ENCODE assay signal across 16 cellular contexts in the genomic region with DNA sequence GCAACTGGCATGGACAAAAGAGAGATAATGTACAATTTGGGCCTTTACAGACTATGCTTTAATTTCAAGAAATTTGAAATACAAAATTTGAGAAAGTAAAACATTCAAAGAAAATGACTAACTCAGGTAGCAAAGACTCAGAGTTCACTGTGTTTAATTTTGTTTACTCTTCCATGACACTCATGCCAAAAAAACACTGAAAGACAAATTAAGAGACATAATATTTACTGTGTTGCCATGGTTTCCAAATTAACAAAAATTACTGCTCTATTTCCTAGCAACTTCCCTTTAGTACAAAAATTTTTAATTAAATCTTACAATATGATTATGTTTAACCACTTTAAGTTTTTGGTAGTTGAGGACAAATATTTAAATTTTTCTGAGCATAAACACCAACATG. TPM values are rescaled to one million over a fixed set of nuclear protein-coding genes. Genes with fewer than 3 reads are reported as not detected.
A peak's percentile ranks its signal among the peaks of the same experiment; 100 is the strongest.
DNase-seq lines count a peak whose midpoint lies in the region; ATAC-seq and TF ChIP-seq lines count a peak whose summit lies in the region.
"Had no signal": no experiment of that assay in that cellular context is flagged by ENCODE, and none has a peak within 500 bp of the region (broad histone marks: within the 10 kb centered on the region; RNA-seq: fewer than 3 reads in every experiment).

No MANE protein-coding gene starts in this region.

- peak overlapping the region; percentile 29 for H3K9ac ChIP-seq in GM23248

- H3K9me2 ChIP-seq in GM23248 (ENCODE audit: insufficient read depth) = no peaks in the 10 kb centered on the region

- H2AFZ ChIP-seq in GM23248 = no peak overlapping the region

- no peak for ATAC-seq in HG03469 (IDR thresholded peaks at IDR 0.05; ENCODE audit: unreplicated experiment)

- no peaks in the 10 kb centered on the region for H3K9me3 ChIP-seq in GM23248 (ENCODE audit: low read depth)
- no peaks in the 10 kb centered on the region for H3K9me3 ChIP-seq in prostate gland
- H3K9me3 ChIP-seq: HAP-1, SJSA1 had no signal

- H3K4me1 ChIP-seq in GM23248 (ENCODE audit: insufficient read depth) = no peaks in the 10 kb centered on the region
- H3K4me1 ChIP-seq in prostate gland (replicated peaks) = peaks cover 5% of the 10 kb centered on the region
- H3K4me1 ChIP-seq: HAP-1 had no signal

- H3K79me2 ChIP-seq in GM23248 (ENCODE audit: insufficient read depth) = peaks cover 100% of the 10 kb centered on the region

- H3F3A ChIP-seq in GM23248 (ENCODE audit: insufficient read depth) = peaks cover 6% of the 10 kb centered on the region

- H4K20me1 ChIP-seq in GM23248 (ENCODE audit: insufficient read depth) = no peaks in the 10 kb centered on the region

- no peak for TF ChIP-seq POLR2A in prostate gland (IDR thresholded peaks at IDR 0.05)

- intact Hi-C loops in prostate gland (cut with DNase I) = no loop called here

- H3K27ac ChIP-seq in GM23248 (peak overlapping the region; percentile 26), prostate gland (peak overlapping the region; percentile 34 to 71)
- H3K27ac ChIP-seq: SJSA1 had no signal

- H3K27me3 ChIP-seq in GM23248 (replicated peaks; ENCODE audit: insufficient read depth) = no peaks in the 10 kb centered on the region
- H3K27me3 ChIP-seq in prostate gland (replicated peaks; ENCODE audit: insufficient read depth) = no peaks in the 10 kb centered on the region
- H3K27me3 ChIP-seq: SJSA1 had no signal

- H3K4me2 ChIP-seq in GM23248 (ENCODE audit: unreplicated experiment) = no peak overlapping the region

- H3K4me3 ChIP-seq in GM23248 (no peak overlapping the region), fibroblast of villous mesenchyme (ENCODE audit: low read depth, low read length) (no peak overlapping the region), prostate gland (no peak overlapping the region)
- H3K4me3 ChIP-seq: HAP-1, SJSA1 had no signal

- peak; percentile 43 for DNase-seq in GM23248
- DNase-seq in NCI-H774 (lab: John Stamatoyannopoulos, UW) = peak; percentile 36
- peak; percentile 11 for DNase-seq in fibroblast of villous mesenchyme (ENCODE audit: low read depth)
- no peak for DNase-seq in prostate gland (ENCODE audit: low spot score)
- DNase-seq in NCI-H1048 (lab: John Stamatoyannopoulos, UW) = no peak
- DNase-seq in medulla oblongata (ENCODE audit: extremely low spot score) = no peak
- no peak for DNase-seq in GM10266 (ENCODE audit: extremely low spot score)
- DNase-seq: activated CD8-positive, alpha-beta memory T cell treated with anti-CD3 and anti-CD28 coated beads for 24 hours; activated naive CD4-positive, alpha-beta T cell treated with anti-CD3 and anti-CD28 coated beads for 36 hours; GDM1; NCI-H1105 treated with DMSO at 0.1 percent for 48 hours; NCI-H69; stimulated activated naive CD4-positive, alpha-beta T cell treated with Interleukin-2 at 50 U/mL for 16 hours had no signal

- in situ Hi-C loops in GM23248 (cut with MboI) = no loop called here

- TF ChIP-seq CTCF in fibroblast of villous mesenchyme (IDR thresholded peaks at IDR 0.05; ENCODE audit: insufficient read depth, low read depth, low read length) (no peak), prostate gland (IDR thresholded peaks at IDR 0.05) (no peak), GM10266 (IDR thresholded peaks at IDR 0.05; ENCODE audit: control insufficient read depth, insufficient read depth, low read depth, missing control alignments) (no peak)

- peaks cover 47% of the 10 kb centered on the region for H3K36me3 ChIP-seq in GM23248 (ENCODE audit: low read depth)
- H3K36me3 ChIP-seq in prostate gland = no peaks in the 10 kb centered on the region

RNA-seq across cellular contexts. Expression of gene LRRFIP2, which starts 29.6 kb away (rescaled TPM):
- total RNA-seq in GM23248 (2014; rRNA removed; shearing (Covaris generic)) = 77.7 and 83.8 TPM in 2 replicates
- polyA plus RNA-seq in GM23248 (2016; fragmentation: Nextera tagmentation; extraction: Ambion mirVana) = 73.1 and 77.6 TPM in 2 replicates
- total RNA-seq in fibroblast of villous mesenchyme = 59.3 and 84.2 TPM in 2 replicates
- total RNA-seq in prostate gland = 100 to 1,000 TPM; 102 to 134 TPM

Comparison
In these comparisons a context has a peak if more than half of its experiments do, and no peak if none do; other contexts are left out.
1. DNase-seq: peak in GM23248 (single experiment), NCI-H774 (single experiment) and fibroblast of villous mesenchyme (single experiment); none in prostate gland (single experiment), NCI-H1048 (single experiment), medulla oblongata (single experiment) and GM10266 (single experiment).